Comparison of ENCODE assay signal across 8 cellular contexts in genomic region chr2:86105969-86106945, GRCh38. TPM values are rescaled to one million over a fixed set of nuclear protein-coding genes. Genes with fewer than 3 reads are reported as not detected.
DNase-seq lines count a peak whose midpoint lies in the region; ATAC-seq and TF ChIP-seq lines count a peak whose summit lies in the region.

TSS of gene PTCD3 (plus strand) at chr2:86106235. CDS start at chr2:86106248, 13 bp downstream.

- peak within 1 kb of the TSS; percentile 91 to 96 for H3K4me3 ChIP-seq in left lung

- peak; percentile 86 for ATAC-seq in GM19372 (IDR thresholded peaks at IDR 0.05; ENCODE audit: low read depth, unreplicated experiment)
- peak; percentile 61 for ATAC-seq in HG03558 (IDR thresholded peaks at IDR 0.05; ENCODE audit: extremely low read depth, unreplicated experiment)
- peak; percentile 97 for ATAC-seq in left lung

- peaks cover 15 to 44% of the 10 kb centered on the region in 2 donors for H3K4me1 ChIP-seq in left lung

- no peak for TF ChIP-seq CTCF in left lung (IDR thresholded peaks at IDR 0.05)

- no peaks in the 10 kb centered on the region for H3K27me3 ChIP-seq in left lung

- peak within 1 kb of the TSS; percentile 72 to 82 for H3K27ac ChIP-seq in left lung

- DNase-seq in C1 segment of cervical spinal cord (lab: John Stamatoyannopoulos, UW) (peak; percentile 26 to 95 (median 89)), NCI-H774 (lab: John Stamatoyannopoulos, UW) (peak; percentile 92), dermis blood vessel endothelial cell (peak; percentile 97), left lung (peak; percentile 96)
- DNase-seq in activated CD4-positive, alpha-beta T cell treated with anti-CD3 and anti-CD28 coated beads, Interleukin-2, amount 50 U/mL, for 4 hours: peak; percentile 94 to 95
- DNase-seq in stimulated activated CD4-positive, alpha-beta T cell treated with anti-CD3 and anti-CD28 coated beads, Interleukin-4, amount 100 ng/mL, for 1 hour: peak; percentile 95

- H3K36me3 ChIP-seq in left lung: peaks cover 0 to 42% of the 10 kb centered on the region in 2 donors

- H3K9me3 ChIP-seq in left lung: no peaks in the 10 kb centered on the region

- intact Hi-C loops in left lung (cut with DNase I): no loop called here

RNA-seq across cellular contexts. Expression of gene PTCD3, which starts in this region (rescaled TPM):
- total RNA-seq in dermis blood vessel endothelial cell (82.2 and 93.4 TPM in 2 replicates), left lung (10 to 100 TPM; 76.8 to 80.5 TPM)

Comparison
In these comparisons a context has a peak if more than half of its experiments do, and no peak if none do; other contexts are left out.
1. Peak in every context shown above with its lines: DNase-seq, ATAC-seq, H3K4me3 ChIP-seq and H3K27ac ChIP-seq.